Comparison of ENCODE assay signal across 1 cellular context in genomic region chr4:127685292-127685691, GRCh38.
TF ChIP-seq lines count a peak whose summit lies in the region.

No MANE protein-coding gene starts in this region.

TF ChIP-seq in SK-N-SH, 30 proteins besides CTCF, POLR2A, EP300 and RAD21 (continued from another document):
- TF ChIP-seq NFIC (IDR thresholded peaks at IDR 0.05; ENCODE audit: borderline replicate concordance) (no peak), MEF2A (IDR thresholded peaks at IDR 0.05; ENCODE audit: borderline replicate concordance, low read depth) (no peak), POLR2AphosphoS5 (IDR thresholded peaks at IDR 0.05; ENCODE audit: low read depth, low read length) (no peak), RFX5 (IDR thresholded peaks at IDR 0.05; ENCODE audit: low read length) (no peak), GABPA (IDR thresholded peaks at IDR 0.05; ENCODE audit: low read depth) (no peak), IRF3 (IDR thresholded peaks at IDR 0.05; ENCODE audit: low read depth, low read length) (no peak), TEAD4 (IDR thresholded peaks at IDR 0.05; ENCODE audit: borderline replicate concordance, insufficient read depth) (no peak), MXI1 (IDR thresholded peaks at IDR 0.05; ENCODE audit: low read depth, low read length) (no peak), REST (IDR thresholded peaks at IDR 0.05; ENCODE audit: low read depth, low read length) (no peak), USF2 (IDR thresholded peaks at IDR 0.05; ENCODE audit: borderline replicate concordance, low read depth, low read length) (no peak)
